Comparison of ENCODE assay signal across 1 cellular context in genomic region chr12:62653304-62653703, GRCh38.
TF ChIP-seq lines count a peak whose summit lies in the region.

No MANE protein-coding gene starts in this region.

TF ChIP-seq in WTC11, 78 proteins besides CTCF, POLR2A, EP300 and RAD21 (continued from another document):
- TF ChIP-seq, protein P1, sequence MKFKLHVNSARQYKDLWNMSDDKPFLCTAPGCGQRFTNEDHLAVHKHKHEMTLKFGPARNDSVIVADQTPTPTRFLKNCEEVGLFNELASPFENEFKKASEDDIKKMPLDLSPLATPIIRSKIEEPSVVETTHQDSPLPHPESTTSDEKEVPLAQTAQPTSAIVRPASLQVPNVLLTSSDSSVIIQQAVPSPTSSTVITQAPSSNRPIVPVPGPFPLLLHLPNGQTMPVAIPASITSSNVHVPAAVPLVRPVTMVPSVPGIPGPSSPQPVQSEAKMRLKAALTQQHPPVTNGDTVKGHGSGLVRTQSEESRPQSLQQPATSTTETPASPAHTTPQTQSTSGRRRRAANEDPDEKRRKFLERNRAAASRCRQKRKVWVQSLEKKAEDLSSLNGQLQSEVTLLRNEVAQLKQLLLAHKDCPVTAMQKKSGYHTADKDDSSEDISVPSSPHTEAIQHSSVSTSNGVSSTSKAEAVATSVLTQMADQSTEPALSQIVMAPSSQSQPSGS (CRISPR knock-in tag; IDR thresholded peaks at IDR 0.05; ENCODE audit: borderline replicate concordance, low read depth): no peak
- TF ChIP-seq ZNF317 (CRISPR knock-in tag; IDR thresholded peaks at IDR 0.05; ENCODE audit: borderline replicate concordance, low read depth): no peak
